ENCODE assay signal across 18 cellular contexts in the genomic region with DNA sequence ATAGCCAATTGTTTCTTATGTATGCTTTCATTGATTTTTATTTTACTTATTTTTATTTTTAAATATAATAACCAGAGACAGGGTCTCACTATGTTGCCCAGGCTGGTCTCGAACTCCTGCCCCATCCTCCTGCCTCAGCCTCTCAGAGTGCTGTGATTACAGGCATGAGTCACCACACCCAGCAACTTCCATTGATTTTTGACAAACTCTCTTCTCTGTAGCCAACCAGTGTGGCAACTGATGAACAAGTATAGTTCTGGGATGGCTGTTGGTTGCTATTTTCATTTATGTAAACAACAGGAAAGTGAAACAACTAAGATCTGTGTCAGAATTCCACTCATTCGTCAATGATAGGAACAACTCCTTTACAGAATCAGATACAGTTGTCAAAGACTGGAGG.
DNase-seq lines count a peak whose midpoint lies in the region; ATAC-seq and TF ChIP-seq lines count a peak whose summit lies in the region.
"Had no signal": no experiment of that assay in that cellular context is flagged by ENCODE, and none has a peak within 500 bp of the region (broad histone marks: within the 10 kb centered on the region; RNA-seq: fewer than 3 reads in every experiment).

No MANE protein-coding gene starts in this region.

- no peak overlapping the region for H3K4me3 Mint-ChIP-seq in type B pancreatic cell
- H3K4me3 Mint-ChIP-seq: activated naive CD8-positive, alpha-beta T cell treated with anti-CD3 and anti-CD28 coated beads, Interleukin-2, amount 10 ng/mL, durations not matched to agents 7 days and 5 days; activated T-cell treated with anti-CD3 and anti-CD28 coated beads, Interleukin-2, amount 50 U/mL, for 4 hours; naive thymus-derived CD8-positive, alpha-beta T cell had no signal

- no peak for TF ChIP-seq POLR2A in body of pancreas (IDR thresholded peaks at IDR 0.05)

- DNase-seq in left ventricle myocardium inferior (no peak), left cardiac atrium (no peak), body of pancreas (no peak), left colon (no peak), type B pancreatic cell (ENCODE audit: extremely low spot score, unreplicated experiment) (no peak), head of caudate nucleus (no peak)
- no peak for DNase-seq in activated CD4-positive, alpha-beta T cell treated with anti-CD3 and anti-CD28 coated beads for 48 hours
- DNase-seq: activated CD4-positive, alpha-beta T cell treated with anti-CD3 and anti-CD28 coated beads, Interleukin-2, amount 50 U/mL, for 1 hour; activated naive CD8-positive, alpha-beta T cell treated with anti-CD3 and anti-CD28 coated beads, Interleukin-2, amount 10 ng/mL, durations not matched to agents 7 days and 5 days; activated T-cell treated with anti-CD3 and anti-CD28 coated beads, Interleukin-2, amount 50 U/mL, for 4 hours; central memory CD4-positive, alpha-beta T cell; GDM1; hypothalamus; left lung; naive thymus-derived CD8-positive, alpha-beta T cell; stimulated activated CD4-positive, alpha-beta T cell treated with anti-CD3 and anti-CD28 coated beads, Interleukin-2, amount 100 ng/mL, for 24 hours had no signal

- TF ChIP-seq CTCF in left ventricle myocardium inferior (IDR thresholded peaks at IDR 0.05; ENCODE audit: borderline replicate concordance) = no peak
- TF ChIP-seq CTCF in body of pancreas (IDR thresholded peaks at IDR 0.05) = no peak
- no peak for TF ChIP-seq CTCF in type B pancreatic cell (conservative IDR thresholded peaks at IDR 0.05)

- ATAC-seq in left cardiac atrium (no peak), body of pancreas (peak; percentile 55), left colon (peak; percentile 46), HG03097 (IDR thresholded peaks at IDR 0.05; ENCODE audit: low FRiP score, unreplicated experiment) (no peak)
- ATAC-seq: activated T-cell treated with anti-CD3 and anti-CD28 coated beads, Interleukin-2, amount 50 U/mL, for 4 hours; left lung; naive thymus-derived CD8-positive, alpha-beta T cell had no signal

- H3K27ac ChIP-seq in left ventricle myocardium inferior (replicated peaks) (peak overlapping the region; percentile 84), body of pancreas (peak overlapping the region in 1 of 4 donors; percentile 34)
- H3K27ac ChIP-seq: left lung, thoracic aorta had no signal

- H3K4me1 ChIP-seq in left ventricle myocardium inferior (peaks cover 26% of the 10 kb centered on the region), body of pancreas (no peaks in the 10 kb centered on the region)

- H3K4me1 Mint-ChIP-seq in type B pancreatic cell (ENCODE audit: unreplicated experiment) = peaks cover 20% of the 10 kb centered on the region
- H3K4me1 Mint-ChIP-seq: activated naive CD8-positive, alpha-beta T cell treated with anti-CD3 and anti-CD28 coated beads, Interleukin-2, amount 10 ng/mL, durations not matched to agents 7 days and 5 days; naive thymus-derived CD8-positive, alpha-beta T cell had no signal

- no peak overlapping the region for H3K4me3 ChIP-seq in left ventricle myocardium inferior
- no peak overlapping the region for H3K4me3 ChIP-seq in body of pancreas
- H3K4me3 ChIP-seq: left lung, thoracic aorta had no signal

- H3K36me3 ChIP-seq in left ventricle myocardium inferior (no peaks in the 10 kb centered on the region), body of pancreas (replicated peaks in 1 of 2; ENCODE audit: insufficient read depth in 1 of 2, low read depth in 2 of 2) (no peaks in the 10 kb centered on the region)
- H3K36me3 ChIP-seq: left lung, thoracic aorta had no signal

- no peaks in the 10 kb centered on the region for H3K27me3 ChIP-seq in left ventricle myocardium inferior (ENCODE audit: low read depth)
- no peaks in the 10 kb centered on the region for H3K27me3 ChIP-seq in body of pancreas
- H3K27me3 ChIP-seq: left lung had no signal

- H3K9me3 ChIP-seq in left ventricle myocardium inferior (replicated peaks) (peaks cover 4% of the 10 kb centered on the region), body of pancreas (no peaks in the 10 kb centered on the region)
- H3K9me3 ChIP-seq: left lung, thoracic aorta had no signal

- intact Hi-C loops in left ventricle myocardium inferior (cut with micrococcal nuclease) = no loop called here
- intact Hi-C loops in left cardiac atrium (cut with DNase I) = no loop called here
- intact Hi-C loops in body of pancreas (cut with DNase I) = no loop called here
- intact Hi-C loops in left colon (cut with DNase I, micrococcal nuclease) = no loop called here
- intact Hi-C loops in head of caudate nucleus (cut with DNase I) = no loop called here

- 45 to 54% methylated on average over 2 of the region's 2 CpGs for WGBS in body of pancreas, 2 donors

- peaks cover 15% of the 10 kb centered on the region for H3K9me3 Mint-ChIP-seq in type B pancreatic cell
- H3K9me3 Mint-ChIP-seq: activated T-cell treated with anti-CD3 and anti-CD28 coated beads, Interleukin-2, amount 50 U/mL, for 4 hours had no signal

- no peaks in the 10 kb centered on the region for H3K36me3 Mint-ChIP-seq in type B pancreatic cell
- H3K36me3 Mint-ChIP-seq: activated naive CD8-positive, alpha-beta T cell treated with anti-CD3 and anti-CD28 coated beads, Interleukin-2, amount 10 ng/mL, durations not matched to agents 7 days and 5 days; naive thymus-derived CD8-positive, alpha-beta T cell had no signal

- no peaks in the 10 kb centered on the region for H3K27me3 Mint-ChIP-seq in type B pancreatic cell
- H3K27me3 Mint-ChIP-seq: activated naive CD8-positive, alpha-beta T cell treated with anti-CD3 and anti-CD28 coated beads, Interleukin-2, amount 10 ng/mL, durations not matched to agents 7 days and 5 days; naive thymus-derived CD8-positive, alpha-beta T cell had no signal

- peak overlapping the region; percentile 16 for H3K27ac Mint-ChIP-seq in type B pancreatic cell
- H3K27ac Mint-ChIP-seq: activated naive CD8-positive, alpha-beta T cell treated with anti-CD3 and anti-CD28 coated beads, Interleukin-2, amount 10 ng/mL, durations not matched to agents 7 days and 5 days; naive thymus-derived CD8-positive, alpha-beta T cell had no signal

Comparison
In these comparisons a context has a peak if more than half of its experiments do, and no peak if none do; other contexts are left out.
1. ATAC-seq: peak in body of pancreas (single experiment) and left colon (single experiment); none in left cardiac atrium (0 of 2) and HG03097 (single experiment).